ENCODE assay signal across 8 cellular contexts in genomic region chr3:38165722-38166387, GRCh38. TPM values are rescaled to one million over a fixed set of nuclear protein-coding genes. Genes with fewer than 3 reads are reported as not detected.
DNase-seq lines count a peak whose midpoint lies in the region; ATAC-seq, FAIRE-seq and TF ChIP-seq lines count a peak whose summit lies in the region.

No MANE protein-coding gene starts in this region.

- no peak overlapping the region for H2BK15ac ChIP-seq in H1 (ENCODE audit: low read length)

- ATAC-seq in GM18868 (IDR thresholded peaks at IDR 0.05; ENCODE audit: unreplicated experiment) (peak; percentile 5), HG02970 (IDR thresholded peaks at IDR 0.05; ENCODE audit: low FRiP score, unreplicated experiment) (no peak)

- no peak overlapping the region for H2AK5ac ChIP-seq in H1 (ENCODE audit: low read depth, low read length)

- H3K36me3 ChIP-seq in Peyer's patch, result no peaks in the 10 kb centered on the region
- H3K36me3 ChIP-seq in H1 (ENCODE audit: control insufficient read depth in 2 of 4, insufficient read depth in 4 of 4, low read length in 3 of 4), result no peaks in the 10 kb centered on the region
- H3K36me3 ChIP-seq in mucosa of rectum (ENCODE audit: control insufficient read depth in 2 of 2, insufficient read depth in 2 of 2, low read length in 2 of 2), result no peaks in the 10 kb centered on the region
- H3K36me3 ChIP-seq in uterus, result no peaks in the 10 kb centered on the region

- H3K79me1 ChIP-seq in H1 (ENCODE audit: low read depth, low read length), result no peaks in the 10 kb centered on the region; the same call in 1 of the 2 replicates

- H3K27ac ChIP-seq in AG04450 (ENCODE audit: low read depth, low read length) (peak overlapping the region; percentile 89), Peyer's patch (peak overlapping the region; percentile 96 to 99 (median 97)), H1 (ENCODE audit: low read depth, low read length) (peak overlapping the region; percentile 99), mucosa of rectum (ENCODE audit: low read depth in 2 of 2, low read length in 2 of 2) (peak overlapping the region; percentile 96 to 99), uterus (peak overlapping the region; percentile 92 to 95)

- H3K27me3 ChIP-seq in AG04450 (ENCODE audit: control insufficient read depth, insufficient read depth, low read length) (no peaks in the 10 kb centered on the region), Peyer's patch (no peaks in the 10 kb centered on the region), H1 (replicated peaks in 1 of 4; ENCODE audit: control insufficient read depth in 3 of 4, extremely low read depth in 1 of 4, insufficient read depth in 3 of 4, low read length in 3 of 4) (no peaks in the 10 kb centered on the region), mucosa of rectum (ENCODE audit: control insufficient read depth in 2 of 2, insufficient read depth in 2 of 2, low read length in 2 of 2) (no peaks in the 10 kb centered on the region), uterus (no peaks in the 10 kb centered on the region)

- H3K9ac ChIP-seq in H1 (replicated peaks in 1 of 4; ENCODE audit: extremely low read depth in 1 of 4, low read depth in 3 of 4, low read length in 3 of 4) (peak overlapping the region; percentile 49 to 96 (median 88); a peak in 6 of 7 replicates), mucosa of rectum (ENCODE audit: low read depth in 1 of 2, low read length in 2 of 2) (peak overlapping the region; percentile 94 to 97)

- H3K23me2 ChIP-seq in H1 (ENCODE audit: low read depth, low read length), result peaks cover 14% of the 10 kb centered on the region; the same call in 1 of the 2 replicates

- DNase-seq in AG04450 (ENCODE audit: low read depth, low spot score), result no peak
- DNase-seq in Peyer's patch, result peak in 1 of 3 donors; percentile 78
- no peak for DNase-seq in H1 (ENCODE audit: low read depth in 1 of 2, low spot score in 2 of 2)
- peak in 1 of 2 donors; percentile 55 for DNase-seq in uterus
- DNase-seq in cerebellum (ENCODE audit: low spot score), result no peak

- H3K23ac ChIP-seq in H1 (ENCODE audit: insufficient read length), result no peak overlapping the region

- H2AFZ ChIP-seq in H1 (ENCODE audit: low read length), result no peak overlapping the region; the same call in 1 of the 2 replicates

- no peak overlapping the region for H2BK20ac ChIP-seq in H1 (ENCODE audit: low read length)

- H3K9me3 ChIP-seq in AG04450 (ENCODE audit: control insufficient read depth, insufficient read depth, low read length) (no peaks in the 10 kb centered on the region; the same call in 1 of the 2 replicates), Peyer's patch (no peaks in the 10 kb centered on the region), H1 (ENCODE audit: insufficient read depth in 2 of 2, low read depth in 1 of 2, low read length in 1 of 2) (no peaks in the 10 kb centered on the region), mucosa of rectum (ENCODE audit: control insufficient read depth in 2 of 2, low read length in 2 of 2) (no peaks in the 10 kb centered on the region), uterus (no peaks in the 10 kb centered on the region)

- peak overlapping the region; percentile 91 to 94 for H3K4me2 ChIP-seq in H1 (ENCODE audit: insufficient read depth in 1 of 2, low read depth in 2 of 2, low read length in 2 of 2)

- TF ChIP-seq CTCF in AG04450 (IDR thresholded peaks at IDR 0.05; ENCODE audit: low read depth, low read length), result no peak
- peak in 1 of 6 experiments; percentile 6 for TF ChIP-seq CTCF in Peyer's patch (IDR thresholded peaks at IDR 0.05)
- no peak for TF ChIP-seq CTCF in H1 (IDR thresholded peaks at IDR 0.05; ENCODE audit: control extremely low read depth in 1 of 3, insufficient read depth in 1 of 3, low read depth in 1 of 3, low read length in 3 of 3)
- no peak for TF ChIP-seq CTCF in uterus (IDR thresholded peaks at IDR 0.05)

- TF ChIP-seq POLR2A in Peyer's patch (IDR thresholded peaks at IDR 0.05), result peak in 1 of 2 donors; percentile 6
- no peak for TF ChIP-seq POLR2A in H1 (IDR thresholded peaks at IDR 0.05; ENCODE audit: control extremely low read depth in 1 of 2, low read depth in 2 of 2, low read length in 2 of 2)
- no peak for TF ChIP-seq POLR2A in uterus (IDR thresholded peaks at IDR 0.05)

- intact Hi-C loops in uterus (cut with DNase I; ENCODE audit: low total_unique reads), result loop anchor here (2.0 kb wide), 1 partner anchor 31 kb away; no protein-coding TSS in a partner anchor

- whole genome bisulfite sequencing in H1 (ENCODE audit: extremely low coverage in 1 of 2, insufficient coverage in 1 of 2, insufficient read length in 1 of 2, insufficient replicate concordance in 2 of 2, low coverage in 1 of 2, low lambda C conversion rate in 2 of 2, missing lambda C conversion rate in 1 of 2), 2 experiments, result 4% methylated on average over 31 of the region's 62 CpGs; no CpG with 5 or more reads in 1 of the 2 experiments

- H3K18ac ChIP-seq in H1 (ENCODE audit: extremely low read depth, low read length), result peak overlapping the region; percentile 78; the same call in 1 of the 2 replicates

- H3K56ac ChIP-seq in H1 (replicated peaks; ENCODE audit: insufficient read length, low read depth, low read length), result peak overlapping the region; percentile 80

- peak overlapping the region; percentile 99; the same call in 1 of the 2 replicates for H4K8ac ChIP-seq in H1 (ENCODE audit: extremely low read depth, insufficient read depth, low read length)

- no peak for TF ChIP-seq EP300 in H1 (IDR thresholded peaks at IDR 0.05; ENCODE audit: borderline replicate concordance in 1 of 2, low read depth in 2 of 2, low read length in 2 of 2)

- H4K5ac ChIP-seq in H1 (ENCODE audit: insufficient read length, low read depth, low read length), result peak overlapping the region; percentile 56

- H4K91ac ChIP-seq in H1 (replicated peaks; ENCODE audit: insufficient read length, low read length), result no peak overlapping the region

- no peak for TF ChIP-seq RAD21 in H1 (IDR thresholded peaks at IDR 0.05 in 1 of 2, conservative IDR thresholded peaks at IDR 0.05 in 1 of 2; ENCODE audit: low read depth in 2 of 2, low read length in 2 of 2)

- peak overlapping the region; percentile 97 for H2BK5ac ChIP-seq in H1 (ENCODE audit: low read depth, low read length)

- H3K4me1 ChIP-seq in Peyer's patch (peaks cover 0 to 12% (median 0%) of the 10 kb centered on the region in 4 donors), H1 (replicated peaks in 1 of 4; ENCODE audit: control insufficient read depth in 3 of 4, insufficient read depth in 4 of 4, low read length in 3 of 4) (peaks cover 0 to 2% (median under 1%) of the 10 kb centered on the region in 4 experiments; a peak in 3 of 7 replicates), mucosa of rectum (ENCODE audit: control insufficient read depth in 2 of 2, insufficient read depth in 2 of 2, low read length in 2 of 2) (peaks cover 6 to 13% of the 10 kb centered on the region in 2 donors), uterus (peaks cover 0 to 4% of the 10 kb centered on the region in 2 donors)

- FAIRE-seq in H1 (lab: Jason Lieb, UNC), result no peak

- peaks cover 3 to 6% of the 10 kb centered on the region in 2 experiments for H4K20me1 ChIP-seq in H1 (replicated peaks in 1 of 2; ENCODE audit: control insufficient read depth in 1 of 2, insufficient read depth in 2 of 2, low read length in 2 of 2)

- 0 out of 2 replicates have a peak overlapping the region, but pooled peaks have one; percentile 94 for H2BK12ac ChIP-seq in H1 (ENCODE audit: low read depth, low read length)

- H3K79me2 ChIP-seq in H1 (ENCODE audit: control insufficient read depth in 1 of 2, insufficient read depth in 2 of 2, low read length in 2 of 2), result peaks cover 18 to 49% of the 10 kb centered on the region in 2 experiments

- no peak overlapping the region for H2BK120ac ChIP-seq in H1 (replicated peaks; ENCODE audit: low read depth, low read length)

- CTCF ChIA-PET in AG04450 (lab: Charles Lee), result interaction anchor here (1.2 kb wide), 1 partner anchor 355 kb away, joined by 3 read pairs; no protein-coding TSS in a partner anchor
- CTCF ChIA-PET in H1 (lab: Charles Lee; ENCODE audit: partially characterized antibody), result interaction anchor here (0.6 to 3.2 kb wide), 10 partner anchors 13 to 485 kb away, joined by 3 to 11 read pairs (median 4); partner anchors contain the start of genes MYD88 and SLC22A14

- peak overlapping the region; percentile 87 for H3K4me3 ChIP-seq in AG04450 (ENCODE audit: low read depth, low read length)
- peak overlapping the region; percentile 77 to 98 (median 95) for H3K4me3 ChIP-seq in Peyer's patch
- H3K4me3 ChIP-seq in H1 (ENCODE audit: extremely low read depth in 1 of 4, insufficient read depth in 2 of 4, low read depth in 3 of 4, low read length in 4 of 4), result peak overlapping the region; percentile 75 to 90 (median 86)
- H3K4me3 ChIP-seq in mucosa of rectum (ENCODE audit: low read length in 2 of 2), result peak overlapping the region; percentile 87 to 90
- H3K4me3 ChIP-seq in uterus, result peak overlapping the region; percentile 89 to 90

- H3K4ac ChIP-seq in H1 (replicated peaks; ENCODE audit: insufficient read length, low read depth, low read length), result no peak overlapping the region

- no peak overlapping the region for H3K14ac ChIP-seq in H1 (ENCODE audit: insufficient read length)

- POLR2A ChIA-PET in AG04450 (lab: Yijun Ruan, JAX), result interaction anchor here (1.1 to 3.8 kb wide), 3 partner anchors 24 to 492 kb away, joined by 3 to 27 read pairs (median 7); partner anchors contain the start of gene ACAA1
- POLR2A ChIA-PET in H1 (lab: Charles Lee; ENCODE audit: partially characterized antibody), result interaction anchor here (0.6 to 4.1 kb wide), 13 partner anchors 8 to 147 kb away, joined by 3 to 38 read pairs (median 5); partner anchors contain the start of genes ACAA1 and MYD88

RNA-seq across cellular contexts. Expression of gene OXSR1, which starts 0.5 kb away (rescaled TPM):
- polyA plus RNA-seq in AG04450 (2011; rRNA removed) (34.7 and 42.3 TPM in 2 replicates), H1 (2011; rRNA removed) (16.9 and 25.1 TPM in 2 replicates)
- polyA minus RNA-seq in AG04450 (2011; rRNA and poly(A)+ RNA removed), result 28.7 and 34.5 TPM in 2 replicates
- total RNA-seq in Peyer's patch (10 to 100 TPM; 17.3 to 49.7 (median 28.7) TPM), uterus (10 to 100 TPM; 12.9 to 45.6 (median 39.5) TPM), cerebellum (45.1 TPM)
- 45.5 and 47.0 TPM in 2 replicates for total RNA-seq in H1 (2021; fragmentation: NEBNext Ultra II Directional; extraction: Animal tissue kit (Norgen Biotek cat#: 25700))
- 29.4 TPM for polyA plus RNA-seq in H1 (2011; cell fraction: cytosol; rRNA removed)
- polyA plus RNA-seq in H1 (2011; cell fraction: nucleus; rRNA removed), result 16.1 TPM
- polyA plus RNA-seq in H1 (2012, experiment 1 of 2), result 26.1 to 43.9 TPM (median 32.9 TPM) in 4 replicates
- 3.2 TPM for polyA plus RNA-seq in H1 (2012, experiment 2 of 2)
- 23.4 TPM for polyA plus RNA-seq in H1 (2013, experiment 1 of 2)
- 23.5 TPM for polyA plus RNA-seq in H1 (2013, experiment 2 of 2)
- 27.9 and 35.6 TPM in 2 replicates for polyA minus RNA-seq in H1 (2011; rRNA and poly(A)+ RNA removed)
- 21.1 TPM for polyA minus RNA-seq in H1 (2011; cell fraction: cytosol; rRNA and poly(A)+ RNA removed)
- 26.2 TPM for polyA minus RNA-seq in H1 (2011; cell fraction: nucleus; rRNA and poly(A)+ RNA removed)

RNA-seq across cellular contexts. Expression of gene MYD88, which starts 27.4 kb away (rescaled TPM):
- 32.4 and 47.0 TPM in 2 replicates for polyA plus RNA-seq in AG04450 (2011; rRNA removed)
- polyA minus RNA-seq in AG04450 (2011; rRNA and poly(A)+ RNA removed), result 41.1 and 50.9 TPM in 2 replicates
- total RNA-seq in Peyer's patch, result 10 to 100 TPM; 41.8 to 82.7 (median 73.8) TPM
- total RNA-seq in H1 (2021; fragmentation: NEBNext Ultra II Directional; extraction: Animal tissue kit (Norgen Biotek cat#: 25700)), result 19.7 and 22.1 TPM in 2 replicates
- 22.5 and 31.1 TPM in 2 replicates for polyA plus RNA-seq in H1 (2011; rRNA removed)
- 24.4 TPM for polyA plus RNA-seq in H1 (2011; cell fraction: cytosol; rRNA removed)
- polyA plus RNA-seq in H1 (2011; cell fraction: nucleus; rRNA removed), result 31.6 TPM
- polyA plus RNA-seq in H1 (2012, experiment 1 of 2), result 19.8 to 24.7 TPM (median 21.4 TPM) in 4 replicates
- 23.3 TPM for polyA plus RNA-seq in H1 (2012, experiment 2 of 2)
- polyA plus RNA-seq in H1 (2013, experiment 1 of 2), result 19.7 TPM
- polyA plus RNA-seq in H1 (2013, experiment 2 of 2), result 19.4 TPM
- polyA minus RNA-seq in H1 (2011; rRNA and poly(A)+ RNA removed), result 32.9 and 47.0 TPM in 2 replicates
- polyA minus RNA-seq in H1 (2011; cell fraction: cytosol; rRNA and poly(A)+ RNA removed), result 17.0 TPM
- polyA minus RNA-seq in H1 (2011; cell fraction: nucleus; rRNA and poly(A)+ RNA removed), result 14.5 TPM
- 10 to 100 TPM in 3 of 4 donors, 1 to 10 TPM in 1; 2.0 to 30.9 (median 22.3) TPM for total RNA-seq in uterus
- 3.4 TPM for total RNA-seq in cerebellum

RNA-seq across cellular contexts. Expression of gene ACAA1, which starts 28.9 kb away (rescaled TPM):
- polyA plus RNA-seq in AG04450 (2011; rRNA removed) (47.6 and 50.9 TPM in 2 replicates), H1 (2011; rRNA removed) (23.1 and 27.4 TPM in 2 replicates)
- 39.0 and 51.0 TPM in 2 replicates for polyA minus RNA-seq in AG04450 (2011; rRNA and poly(A)+ RNA removed)
- total RNA-seq in Peyer's patch (100 to 1,000 TPM; 123 to 324 (median 186) TPM), uterus (10 to 100 TPM; 22.3 to 54.1 (median 37.6) TPM), cerebellum (22.4 TPM)
- 31.9 and 34.8 TPM in 2 replicates for total RNA-seq in H1 (2021; fragmentation: NEBNext Ultra II Directional; extraction: Animal tissue kit (Norgen Biotek cat#: 25700))
- 36.1 TPM for polyA plus RNA-seq in H1 (2011; cell fraction: cytosol; rRNA removed)
- polyA plus RNA-seq in H1 (2011; cell fraction: nucleus; rRNA removed), result 70.1 TPM
- 27.7 to 33.5 TPM (median 31.4 TPM) in 4 replicates for polyA plus RNA-seq in H1 (2012, experiment 1 of 2)
- 15.4 TPM for polyA plus RNA-seq in H1 (2012, experiment 2 of 2)
- polyA plus RNA-seq in H1 (2013, experiment 1 of 2), result 17.8 TPM
- polyA plus RNA-seq in H1 (2013, experiment 2 of 2), result 18.3 TPM
- polyA minus RNA-seq in H1 (2011; rRNA and poly(A)+ RNA removed), result 30.1 and 33.4 TPM in 2 replicates
- 17.3 TPM for polyA minus RNA-seq in H1 (2011; cell fraction: cytosol; rRNA and poly(A)+ RNA removed)
- polyA minus RNA-seq in H1 (2011; cell fraction: nucleus; rRNA and poly(A)+ RNA removed), result 72.6 TPM
